Comparison of ENCODE assay signal across 8 cellular contexts in the genomic region with DNA sequence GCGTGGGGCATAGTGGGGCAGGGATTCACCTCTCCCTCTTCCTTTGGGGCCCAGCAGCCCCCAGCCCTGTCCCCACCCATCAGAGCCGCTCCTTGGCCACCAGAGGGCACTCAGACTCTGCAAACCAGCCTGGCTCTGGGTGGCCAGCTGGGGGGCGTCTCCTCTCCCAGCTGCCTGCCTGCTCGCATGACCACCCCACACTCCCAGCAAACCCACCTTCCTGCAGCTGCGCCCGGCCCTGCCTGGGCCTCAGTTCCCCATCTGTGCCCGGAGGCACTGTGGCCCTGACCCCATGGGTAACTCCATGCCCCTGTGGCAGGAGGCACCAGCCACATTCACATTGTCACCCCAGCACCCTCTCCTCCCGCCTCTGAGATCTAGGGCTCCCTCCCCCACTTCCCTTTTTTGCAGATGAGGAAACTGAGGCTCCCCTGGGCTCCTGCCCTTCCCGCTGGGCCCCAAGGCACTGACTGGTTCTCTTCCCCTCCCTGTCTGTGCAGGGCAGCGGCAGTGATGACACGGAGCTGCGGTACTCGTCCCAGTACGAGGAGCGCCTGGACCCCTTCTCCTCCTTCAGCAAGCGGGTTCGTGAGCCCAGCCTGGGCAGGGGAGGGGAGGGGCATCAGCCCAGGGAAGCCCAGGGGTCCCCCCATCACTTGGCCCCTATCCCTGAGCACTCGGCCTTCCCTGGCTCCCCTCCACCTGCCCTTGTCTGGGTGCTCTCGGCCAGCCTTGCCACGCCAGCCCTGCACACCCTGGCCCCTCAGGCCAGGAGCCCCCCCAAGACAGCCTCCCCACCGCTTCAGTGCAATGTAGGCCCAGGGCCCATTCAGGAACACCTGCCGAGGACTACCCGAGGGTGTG. TPM values are rescaled to one million over a fixed set of nuclear protein-coding genes. Genes with fewer than 3 reads are reported as not detected.
A peak's percentile ranks its signal among the peaks of the same experiment; 100 is the strongest.
DNase-seq lines count a peak whose midpoint lies in the region; ATAC-seq and TF ChIP-seq lines count a peak whose summit lies in the region.

No MANE protein-coding gene starts in this region.

- DNase-seq in DMS79 treated with DMSO at 0.1 percent for 48 hours (lab: John Stamatoyannopoulos, UW) (peak; percentile 36), NAMALWA (ENCODE audit: low spot score) (peak; percentile 95), T1000 (lab: John Stamatoyannopoulos, UW) (peak; percentile 9), breast epithelium (ENCODE audit: low spot score in 2 of 2) (no peak), kidney epithelial cell (ENCODE audit: low read depth) (no peak)
- DNase-seq in stimulated activated CD4-positive, alpha-beta T cell treated with anti-CD3 and anti-CD28 coated beads, TNF-alpha, amount 100 ng/mL, for 48 hours (ENCODE audit: low read depth in 3 of 3): peak; percentile 32 to 41 (median 34)

- H3K36me3 ChIP-seq in breast epithelium: no peaks in the 10 kb centered on the region
- no peaks in the 10 kb centered on the region for H3K36me3 ChIP-seq in kidney epithelial cell (ENCODE audit: control insufficient read depth, insufficient read depth, low read length)

- no peaks in the 10 kb centered on the region for H3K9me3 ChIP-seq in breast epithelium

- TF ChIP-seq CTCF in breast epithelium (IDR thresholded peaks at IDR 0.05) (peak; percentile 27 to 75 (median 71)), kidney epithelial cell (IDR thresholded peaks at IDR 0.05; ENCODE audit: insufficient read depth, low read length, poor library complexity, severe bottlenecking) (peak; percentile 96)

- no peak overlapping the region for H3K27ac ChIP-seq in breast epithelium

- H3K4me1 ChIP-seq in breast epithelium: no peaks in the 10 kb centered on the region

- no peak for TF ChIP-seq POLR2A in breast epithelium (IDR thresholded peaks at IDR 0.05)

- no peak overlapping the region for H3K4me3 ChIP-seq in breast epithelium
- H3K4me3 ChIP-seq in kidney epithelial cell (ENCODE audit: low read depth, low read length): no peak overlapping the region

- H3K27me3 ChIP-seq in breast epithelium: no peaks in the 10 kb centered on the region
- no peaks in the 10 kb centered on the region for H3K27me3 ChIP-seq in kidney epithelial cell (ENCODE audit: control insufficient read depth, insufficient read depth, low read length)

- peak; percentile 74 for ATAC-seq in GM21723 (IDR thresholded peaks at IDR 0.05; ENCODE audit: unreplicated experiment)
- no peak for ATAC-seq in HG03354 (IDR thresholded peaks at IDR 0.05; ENCODE audit: poor library complexity, severe bottlenecking, unreplicated experiment)

- intact Hi-C loops in breast epithelium (cut with DNase I; ENCODE audit: low total_unique reads): loop anchor here (10.0 kb wide), 1 partner anchor 735 kb away; no protein-coding TSS in a partner anchor

RNA-seq across cellular contexts. Expression of a gene that starts 6.9 kb away (rescaled TPM):
- total RNA-seq in breast epithelium (1 to 10 TPM; 1.6 to 6.6 (median 4.0) TPM), kidney epithelial cell (10.0 and 11.4 TPM in 2 replicates)

Comparison
In these comparisons a context has a peak if more than half of its experiments do, and no peak if none do; other contexts are left out.
1. DNase-seq: peak in DMS79 treated with DMSO at 0.1 percent for 48 hours (single experiment), NAMALWA (single experiment), T1000 (single experiment) and stimulated activated CD4-positive, alpha-beta T cell treated with anti-CD3 and anti-CD28 coated beads, TNF-alpha, amount 100 ng/mL, for 48 hours (3 of 3); none in breast epithelium (0 of 2) and kidney epithelial cell (single experiment).